In genomic region chr17:50273654-50274040, GRCh38 we compare ENCODE assay signal across 10 cellular contexts. TPM values are rescaled to one million over a fixed set of nuclear protein-coding genes. Genes with fewer than 3 reads are reported as not detected.
DNase-seq lines count a peak whose midpoint lies in the region; ATAC-seq and TF ChIP-seq lines count a peak whose summit lies in the region.
"Had no signal": no experiment of that assay in that cellular context is flagged by ENCODE, and none has a peak within 500 bp of the region (broad histone marks: within the 10 kb centered on the region; RNA-seq: fewer than 3 reads in every experiment).

No MANE protein-coding gene starts in this region.

- intact Hi-C loops in PC-3 (cut with micrococcal nuclease) = loop anchor here (1.0 to 5.0 kb wide), 3 partner anchors 24 to 73 kb away; no protein-coding TSS in a partner anchor

- WGBS in hepatocyte (ENCODE audit: low lambda C conversion rate, missing lambda C conversion rate) = 90% methylated on average over 8 of the region's 8 CpGs
- WGBS in smooth muscle cell (ENCODE audit: low lambda C conversion rate) = 72% methylated on average over 8 of the region's 8 CpGs

- no peak for TF ChIP-seq CTCF in GM13976 (IDR thresholded peaks at IDR 0.05; ENCODE audit: borderline replicate concordance, control extremely low read depth, extremely low read depth, insufficient read depth, missing control alignments)
- TF ChIP-seq CTCF in PC-3 (conservative IDR thresholded peaks at IDR 0.05; ENCODE audit: low read depth, low read length) = no peak
- TF ChIP-seq CTCF in hepatocyte (IDR thresholded peaks at IDR 0.05; ENCODE audit: poor library complexity) = no peak
- no peak for TF ChIP-seq CTCF in smooth muscle cell (IDR thresholded peaks at IDR 0.05; ENCODE audit: borderline replicate concordance, insufficient read depth, poor library complexity, severe bottlenecking)

- ATAC-seq in PC-3 (no peak), GM18511 (IDR thresholded peaks at IDR 0.05; ENCODE audit: unreplicated experiment) (no peak)
- ATAC-seq in activated T-cell treated with anti-CD3 and anti-CD28 coated beads, Interleukin-2, amount 50 U/mL, for 72 hours (replicated peaks in 1 of 2) = no peak

- H3K27me3 Mint-ChIP-seq in activated T-cell treated with anti-CD3 and anti-CD28 coated beads, Interleukin-2, amount 50 U/mL, for 72 hours (ENCODE audit: low read depth) = peaks cover 43% of the 10 kb centered on the region

- in situ Hi-C loops in GM13976 (cut with MboI; ENCODE audit: low sequenced_read_pairs, unreplicated experiment) = no loop called here

- peak; percentile 17 for DNase-seq in GM13976 (ENCODE audit: low spot score)
- no peak for DNase-seq in PC-3
- DNase-seq in hepatocyte (ENCODE audit: low spot score) = no peak
- no peak for DNase-seq in smooth muscle cell (lab: John Stamatoyannopoulos, UW; ENCODE audit: unreplicated experiment)
- no peak for DNase-seq in SK-N-DZ (ENCODE audit: low spot score)
- no peak for DNase-seq in NCI-H526 (lab: John Stamatoyannopoulos, UW)
- no peak for DNase-seq in activated T-cell treated with anti-CD3 and anti-CD28 coated beads, Interleukin-2, amount 50 U/mL, for 72 hours
- DNase-seq: cortex of kidney had no signal

- CTCF ChIA-PET in PC-3 (lab: Charles Lee) = interaction anchor here (1.0 to 2.3 kb wide), 2 partner anchors 73 to 104 kb away, joined by 3 to 28 read pairs; no protein-coding TSS in a partner anchor

- H3K9me2 ChIP-seq in PC-3 (replicated peaks; ENCODE audit: low read length) (no peaks in the 10 kb centered on the region), hepatocyte (replicated peaks; ENCODE audit: insufficient read depth) (no peaks in the 10 kb centered on the region)

- H3K9me3 ChIP-seq in PC-3 (ENCODE audit: low read length) (no peaks in the 10 kb centered on the region), hepatocyte (ENCODE audit: low read depth) (no peaks in the 10 kb centered on the region), smooth muscle cell (replicated peaks; ENCODE audit: low read depth) (no peaks in the 10 kb centered on the region)

- H3K4me2 ChIP-seq in PC-3 (ENCODE audit: low read length) = peak overlapping the region; percentile 87
- peak overlapping the region; percentile 96 for H3K4me2 ChIP-seq in hepatocyte
- H3K4me2 ChIP-seq in smooth muscle cell = peak overlapping the region; percentile 87

- POLR2A ChIA-PET in PC-3 (lab: Charles Lee; ENCODE audit: unreplicated experiment) = interaction anchor here (0.7 kb wide), 1 partner anchor 73 kb away, joined by 4 read pairs; no protein-coding TSS in a partner anchor

- H3K4me3 ChIP-seq in PC-3 (ENCODE audit: low read length) (peak overlapping the region; percentile 76), hepatocyte (no peak overlapping the region), smooth muscle cell (peak overlapping the region; percentile 55)

- H3K36me3 ChIP-seq in PC-3 (ENCODE audit: low read depth, low read length) (no peaks in the 10 kb centered on the region), hepatocyte (replicated peaks; ENCODE audit: insufficient read depth, low read depth) (no peaks in the 10 kb centered on the region), smooth muscle cell (ENCODE audit: low read depth) (no peaks in the 10 kb centered on the region)

- H3K36me3 Mint-ChIP-seq in activated T-cell treated with anti-CD3 and anti-CD28 coated beads, Interleukin-2, amount 50 U/mL, for 72 hours (ENCODE audit: insufficient read depth in 2 of 2) = no peaks in the 10 kb centered on the region

- H3K9me3 Mint-ChIP-seq in activated T-cell treated with anti-CD3 and anti-CD28 coated beads, Interleukin-2, amount 50 U/mL, for 72 hours = no peaks in the 10 kb centered on the region
- H3K9me3 Mint-ChIP-seq: activated T-cell treated with anti-CD3 and anti-CD28 coated beads, Interleukin-2, amount 50 U/mL, for 24 hours had no signal

- H3K27ac ChIP-seq in PC-3 (ENCODE audit: low read length) (no peak overlapping the region), hepatocyte (no peak overlapping the region), smooth muscle cell (ENCODE audit: low read depth) (no peak overlapping the region)

- H3K9ac ChIP-seq in PC-3 (ENCODE audit: low read length) = peak overlapping the region; percentile 46
- no peak overlapping the region for H3K9ac ChIP-seq in smooth muscle cell (ENCODE audit: low read depth)

- H3K4me1 Mint-ChIP-seq in activated T-cell treated with anti-CD3 and anti-CD28 coated beads, Interleukin-2, amount 50 U/mL, for 72 hours (ENCODE audit: low read depth) = peaks cover 20% of the 10 kb centered on the region

- no TSS peak for BruUV-seq in PC-3 (replicated peaks; lab: Mats Ljungman, UMichigan)

- H3K27ac Mint-ChIP-seq in activated T-cell treated with anti-CD3 and anti-CD28 coated beads, Interleukin-2, amount 50 U/mL, for 72 hours = no peak overlapping the region
- H3K27ac Mint-ChIP-seq: activated T-cell treated with anti-CD3 and anti-CD28 coated beads, Interleukin-2, amount 50 U/mL, for 24 hours had no signal

- H3K4me1 ChIP-seq in PC-3 (ENCODE audit: insufficient read depth, low read length) (peaks cover 50% of the 10 kb centered on the region), hepatocyte (ENCODE audit: insufficient read depth) (peaks cover 51% of the 10 kb centered on the region), smooth muscle cell (ENCODE audit: low read depth) (peaks cover 36% of the 10 kb centered on the region)

- no peaks in the 10 kb centered on the region for H3F3A ChIP-seq in PC-3 (ENCODE audit: low read length, unreplicated experiment)
- peaks cover 26% of the 10 kb centered on the region for H3F3A ChIP-seq in smooth muscle cell (ENCODE audit: low read depth)

- peaks cover 8% of the 10 kb centered on the region; the same call in 1 of the 2 replicates for H3K79me2 ChIP-seq in PC-3 (ENCODE audit: low read length)
- peaks cover 25% of the 10 kb centered on the region for H3K79me2 ChIP-seq in hepatocyte
- H3K79me2 ChIP-seq in smooth muscle cell (ENCODE audit: low read depth) = peaks cover 42% of the 10 kb centered on the region

- H3K27me3 ChIP-seq in PC-3 (ENCODE audit: low read length) = no peaks in the 10 kb centered on the region
- H3K27me3 ChIP-seq in hepatocyte = no peaks in the 10 kb centered on the region
- no peaks in the 10 kb centered on the region for H3K27me3 ChIP-seq in smooth muscle cell (ENCODE audit: low read depth)

- H4K20me1 ChIP-seq in PC-3 (ENCODE audit: low read length) = no peaks in the 10 kb centered on the region
- H4K20me1 ChIP-seq in hepatocyte (ENCODE audit: insufficient read depth, poor library complexity, severe bottlenecking) = no peaks in the 10 kb centered on the region
- no peaks in the 10 kb centered on the region for H4K20me1 ChIP-seq in smooth muscle cell (ENCODE audit: low read depth)

- H2AFZ ChIP-seq in PC-3 (ENCODE audit: low read length) (peak overlapping the region; percentile 85), hepatocyte (peak overlapping the region; percentile 86), smooth muscle cell (ENCODE audit: low read depth) (no peak overlapping the region)

- H3K4me3 Mint-ChIP-seq in activated T-cell treated with anti-CD3 and anti-CD28 coated beads, Interleukin-2, amount 50 U/mL, for 72 hours = peak overlapping the region in 1 of 2 donors; percentile 54

RNA-seq across cellular contexts. Expression of gene TMEM92, which starts 0.6 kb away (rescaled TPM):
- total RNA-seq in PC-3 (2014; rRNA removed) = 5.6 and 6.9 TPM in 2 replicates
- 6.9 and 11.3 TPM in 2 replicates for total RNA-seq in hepatocyte
- 21.7 and 24.0 TPM in 2 replicates for polyA plus RNA-seq in hepatocyte
- 1.9 and 7.4 TPM in 2 replicates for total RNA-seq in smooth muscle cell
- 4.8 and 14.4 TPM in 2 replicates for polyA plus RNA-seq in smooth muscle cell
- polyA plus RNA-seq in SK-N-DZ (2014; cell fraction: cytosol; rRNA removed) = not detected in 2 replicates
- not detected in 2 replicates for polyA plus RNA-seq in SK-N-DZ (2014; cell fraction: nucleus; rRNA removed)
- total RNA-seq in activated T-cell treated with anti-CD3 and anti-CD28 coated beads, Interleukin-2, amount 50 U/mL, for 72 hours = under 1 TPM in 1 of 2 donors, not detected in 1; 0.51 TPM
